ENCODE assay signal across 1 cellular context in the genomic region with DNA sequence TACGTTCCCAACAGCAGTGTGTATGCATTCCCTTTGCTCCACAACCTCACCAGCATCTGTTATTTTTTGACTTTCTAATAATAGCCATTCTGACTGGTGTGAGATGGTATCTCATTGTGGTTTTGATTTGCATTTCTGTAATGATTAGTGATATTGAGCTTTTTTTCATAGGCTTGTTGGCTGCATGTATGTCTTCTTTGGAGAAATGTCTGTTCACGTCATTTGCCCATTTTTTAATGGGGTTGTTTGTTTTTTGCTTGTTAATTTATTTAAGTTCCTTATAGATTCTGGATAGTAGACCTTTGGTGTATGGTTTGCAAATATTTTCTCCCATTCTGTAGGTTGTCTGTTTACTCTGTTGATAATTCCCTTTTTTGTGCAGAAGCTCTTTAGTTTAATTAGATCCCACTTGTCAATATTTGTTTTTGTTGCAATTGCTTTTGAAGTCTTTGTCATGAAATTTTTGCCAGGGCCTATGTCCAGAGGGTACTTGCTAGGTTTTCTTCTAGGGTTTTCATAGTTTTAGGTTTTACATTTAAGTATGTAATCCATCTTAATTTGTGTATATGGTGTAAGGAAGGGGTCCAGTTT.
A peak's percentile ranks its signal among the peaks of the same experiment; 100 is the strongest.
TF ChIP-seq lines count a peak whose summit lies in the region.
"Not testable (repeated sequence)": the region's sequence is repeated elsewhere in the genome, so short reads cannot be mapped to it uniquely, and the experiment has no call there.

No MANE protein-coding gene starts in this region.

TF ChIP-seq in HepG2, 621 proteins besides CTCF, POLR2A, EP300 and RAD21 (continued from another document):
- TF ChIP-seq, protein P1, sequence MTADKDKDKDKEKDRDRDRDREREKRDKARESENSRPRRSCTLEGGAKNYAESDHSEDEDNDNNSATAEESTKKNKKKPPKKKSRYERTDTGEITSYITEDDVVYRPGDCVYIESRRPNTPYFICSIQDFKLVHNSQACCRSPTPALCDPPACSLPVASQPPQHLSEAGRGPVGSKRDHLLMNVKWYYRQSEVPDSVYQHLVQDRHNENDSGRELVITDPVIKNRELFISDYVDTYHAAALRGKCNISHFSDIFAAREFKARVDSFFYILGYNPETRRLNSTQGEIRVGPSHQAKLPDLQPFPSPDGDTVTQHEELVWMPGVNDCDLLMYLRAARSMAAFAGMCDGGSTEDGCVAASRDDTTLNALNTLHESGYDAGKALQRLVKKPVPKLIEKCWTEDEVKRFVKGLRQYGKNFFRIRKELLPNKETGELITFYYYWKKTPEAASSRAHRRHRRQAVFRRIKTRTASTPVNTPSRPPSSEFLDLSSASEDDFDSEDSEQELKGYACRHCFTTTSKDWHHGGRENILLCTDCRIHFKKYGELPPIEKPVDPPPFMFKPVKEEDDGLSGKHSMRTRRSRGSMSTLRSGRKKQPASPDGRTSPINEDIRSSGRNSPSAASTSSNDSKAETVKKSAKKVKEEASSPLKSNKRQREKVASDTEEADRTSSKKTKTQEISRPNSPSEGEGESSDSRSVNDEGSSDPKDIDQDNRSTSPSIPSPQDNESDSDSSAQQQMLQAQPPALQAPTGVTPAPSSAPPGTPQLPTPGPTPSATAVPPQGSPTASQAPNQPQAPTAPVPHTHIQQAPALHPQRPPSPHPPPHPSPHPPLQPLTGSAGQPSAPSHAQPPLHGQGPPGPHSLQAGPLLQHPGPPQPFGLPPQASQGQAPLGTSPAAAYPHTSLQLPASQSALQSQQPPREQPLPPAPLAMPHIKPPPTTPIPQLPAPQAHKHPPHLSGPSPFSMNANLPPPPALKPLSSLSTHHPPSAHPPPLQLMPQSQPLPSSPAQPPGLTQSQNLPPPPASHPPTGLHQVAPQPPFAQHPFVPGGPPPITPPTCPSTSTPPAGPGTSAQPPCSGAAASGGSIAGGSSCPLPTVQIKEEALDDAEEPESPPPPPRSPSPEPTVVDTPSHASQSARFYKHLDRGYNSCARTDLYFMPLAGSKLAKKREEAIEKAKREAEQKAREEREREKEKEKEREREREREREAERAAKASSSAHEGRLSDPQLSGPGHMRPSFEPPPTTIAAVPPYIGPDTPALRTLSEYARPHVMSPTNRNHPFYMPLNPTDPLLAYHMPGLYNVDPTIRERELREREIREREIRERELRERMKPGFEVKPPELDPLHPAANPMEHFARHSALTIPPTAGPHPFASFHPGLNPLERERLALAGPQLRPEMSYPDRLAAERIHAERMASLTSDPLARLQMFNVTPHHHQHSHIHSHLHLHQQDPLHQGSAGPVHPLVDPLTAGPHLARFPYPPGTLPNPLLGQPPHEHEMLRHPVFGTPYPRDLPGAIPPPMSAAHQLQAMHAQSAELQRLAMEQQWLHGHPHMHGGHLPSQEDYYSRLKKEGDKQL (CRISPR knock-in tag; IDR thresholded peaks at IDR 0.05; ENCODE audit: low read depth), result peak; percentile 88
- TF ChIP-seq GATAD2A (CRISPR knock-in tag; IDR thresholded peaks at IDR 0.05), result peak; percentile 41; the same call in 1 of the 2 replicates
- TF ChIP-seq HHEX (CRISPR knock-in tag; IDR thresholded peaks at IDR 0.05), result peak; percentile 74
- TF ChIP-seq NCOA2 (CRISPR knock-in tag; IDR thresholded peaks at IDR 0.05), result peak; percentile 20; the same call in 1 of the 2 replicates
- TF ChIP-seq TCF7 (IDR thresholded peaks at IDR 0.05; ENCODE audit: low read depth), result peak; percentile 83
- TF ChIP-seq TBX3 (IDR thresholded peaks at IDR 0.05; ENCODE audit: borderline replicate concordance), result peak; percentile 72
- TF ChIP-seq FOXJ3 (CRISPR knock-in tag; IDR thresholded peaks at IDR 0.05; ENCODE audit: borderline replicate concordance), result peak; percentile 45; the same call in 1 of the 2 replicates
- TF ChIP-seq SOX13 (IDR thresholded peaks at IDR 0.05); FOXP1 (IDR thresholded peaks at IDR 0.05); CREM (CRISPR knock-in tag; IDR thresholded peaks at IDR 0.05): not testable (repeated sequence)
- TF ChIP-seq SOX13 (CRISPR knock-in tag; conservative IDR thresholded peaks at IDR 0.05 in 1 of 2, IDR thresholded peaks at IDR 0.05 in 1 of 2), result peak in 1 of 2 experiments; percentile 85; a peak in 2 of 4 replicates
- TF ChIP-seq ZBTB20 (CRISPR knock-in tag; IDR thresholded peaks at IDR 0.05; ENCODE audit: borderline replicate concordance, low read depth), result peak; percentile 70; the same call in 1 of the 2 replicates
- TF ChIP-seq, protein P2, sequence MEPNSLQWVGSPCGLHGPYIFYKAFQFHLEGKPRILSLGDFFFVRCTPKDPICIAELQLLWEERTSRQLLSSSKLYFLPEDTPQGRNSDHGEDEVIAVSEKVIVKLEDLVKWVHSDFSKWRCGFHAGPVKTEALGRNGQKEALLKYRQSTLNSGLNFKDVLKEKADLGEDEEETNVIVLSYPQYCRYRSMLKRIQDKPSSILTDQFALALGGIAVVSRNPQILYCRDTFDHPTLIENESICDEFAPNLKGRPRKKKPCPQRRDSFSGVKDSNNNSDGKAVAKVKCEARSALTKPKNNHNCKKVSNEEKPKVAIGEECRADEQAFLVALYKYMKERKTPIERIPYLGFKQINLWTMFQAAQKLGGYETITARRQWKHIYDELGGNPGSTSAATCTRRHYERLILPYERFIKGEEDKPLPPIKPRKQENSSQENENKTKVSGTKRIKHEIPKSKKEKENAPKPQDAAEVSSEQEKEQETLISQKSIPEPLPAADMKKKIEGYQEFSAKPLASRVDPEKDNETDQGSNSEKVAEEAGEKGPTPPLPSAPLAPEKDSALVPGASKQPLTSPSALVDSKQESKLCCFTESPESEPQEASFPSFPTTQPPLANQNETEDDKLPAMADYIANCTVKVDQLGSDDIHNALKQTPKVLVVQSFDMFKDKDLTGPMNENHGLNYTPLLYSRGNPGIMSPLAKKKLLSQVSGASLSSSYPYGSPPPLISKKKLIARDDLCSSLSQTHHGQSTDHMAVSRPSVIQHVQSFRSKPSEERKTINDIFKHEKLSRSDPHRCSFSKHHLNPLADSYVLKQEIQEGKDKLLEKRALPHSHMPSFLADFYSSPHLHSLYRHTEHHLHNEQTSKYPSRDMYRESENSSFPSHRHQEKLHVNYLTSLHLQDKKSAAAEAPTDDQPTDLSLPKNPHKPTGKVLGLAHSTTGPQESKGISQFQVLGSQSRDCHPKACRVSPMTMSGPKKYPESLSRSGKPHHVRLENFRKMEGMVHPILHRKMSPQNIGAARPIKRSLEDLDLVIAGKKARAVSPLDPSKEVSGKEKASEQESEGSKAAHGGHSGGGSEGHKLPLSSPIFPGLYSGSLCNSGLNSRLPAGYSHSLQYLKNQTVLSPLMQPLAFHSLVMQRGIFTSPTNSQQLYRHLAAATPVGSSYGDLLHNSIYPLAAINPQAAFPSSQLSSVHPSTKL (CRISPR knock-in tag; IDR thresholded peaks at IDR 0.05), result peak; percentile 56; the same call in 1 of the 2 replicates
- TF ChIP-seq BCL6 (CRISPR knock-in tag; IDR thresholded peaks at IDR 0.05), result peak; percentile 30; the same call in 1 of the 2 replicates
- peak; percentile 71; the same call in 1 of the 2 replicates for TF ChIP-seq SOX5 (CRISPR knock-in tag; IDR thresholded peaks at IDR 0.05; ENCODE audit: borderline replicate concordance)
- TF ChIP-seq, protein P3, sequence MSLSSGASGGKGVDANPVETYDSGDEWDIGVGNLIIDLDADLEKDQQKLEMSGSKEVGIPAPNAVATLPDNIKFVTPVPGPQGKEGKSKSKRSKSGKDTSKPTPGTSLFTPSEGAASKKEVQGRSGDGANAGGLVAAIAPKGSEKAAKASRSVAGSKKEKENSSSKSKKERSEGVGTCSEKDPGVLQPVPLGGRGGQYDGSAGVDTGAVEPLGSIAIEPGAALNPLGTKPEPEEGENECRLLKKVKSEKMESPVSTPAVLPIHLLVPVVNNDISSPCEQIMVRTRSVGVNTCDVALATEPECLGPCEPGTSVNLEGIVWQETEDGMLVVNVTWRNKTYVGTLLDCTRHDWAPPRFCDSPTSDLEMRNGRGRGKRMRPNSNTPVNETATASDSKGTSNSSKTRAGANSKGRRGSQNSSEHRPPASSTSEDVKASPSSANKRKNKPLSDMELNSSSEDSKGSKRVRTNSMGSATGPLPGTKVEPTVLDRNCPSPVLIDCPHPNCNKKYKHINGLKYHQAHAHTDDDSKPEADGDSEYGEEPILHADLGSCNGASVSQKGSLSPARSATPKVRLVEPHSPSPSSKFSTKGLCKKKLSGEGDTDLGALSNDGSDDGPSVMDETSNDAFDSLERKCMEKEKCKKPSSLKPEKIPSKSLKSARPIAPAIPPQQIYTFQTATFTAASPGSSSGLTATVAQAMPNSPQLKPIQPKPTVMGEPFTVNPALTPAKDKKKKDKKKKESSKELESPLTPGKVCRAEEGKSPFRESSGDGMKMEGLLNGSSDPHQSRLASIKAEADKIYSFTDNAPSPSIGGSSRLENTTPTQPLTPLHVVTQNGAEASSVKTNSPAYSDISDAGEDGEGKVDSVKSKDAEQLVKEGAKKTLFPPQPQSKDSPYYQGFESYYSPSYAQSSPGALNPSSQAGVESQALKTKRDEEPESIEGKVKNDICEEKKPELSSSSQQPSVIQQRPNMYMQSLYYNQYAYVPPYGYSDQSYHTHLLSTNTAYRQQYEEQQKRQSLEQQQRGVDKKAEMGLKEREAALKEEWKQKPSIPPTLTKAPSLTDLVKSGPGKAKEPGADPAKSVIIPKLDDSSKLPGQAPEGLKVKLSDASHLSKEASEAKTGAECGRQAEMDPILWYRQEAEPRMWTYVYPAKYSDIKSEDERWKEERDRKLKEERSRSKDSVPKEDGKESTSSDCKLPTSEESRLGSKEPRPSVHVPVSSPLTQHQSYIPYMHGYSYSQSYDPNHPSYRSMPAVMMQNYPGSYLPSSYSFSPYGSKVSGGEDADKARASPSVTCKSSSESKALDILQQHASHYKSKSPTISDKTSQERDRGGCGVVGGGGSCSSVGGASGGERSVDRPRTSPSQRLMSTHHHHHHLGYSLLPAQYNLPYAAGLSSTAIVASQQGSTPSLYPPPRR (CRISPR knock-in tag; IDR thresholded peaks at IDR 0.05; ENCODE audit: borderline replicate concordance), result peak; percentile 70; the same call in 1 of the 2 replicates
- TF ChIP-seq, protein P4, sequence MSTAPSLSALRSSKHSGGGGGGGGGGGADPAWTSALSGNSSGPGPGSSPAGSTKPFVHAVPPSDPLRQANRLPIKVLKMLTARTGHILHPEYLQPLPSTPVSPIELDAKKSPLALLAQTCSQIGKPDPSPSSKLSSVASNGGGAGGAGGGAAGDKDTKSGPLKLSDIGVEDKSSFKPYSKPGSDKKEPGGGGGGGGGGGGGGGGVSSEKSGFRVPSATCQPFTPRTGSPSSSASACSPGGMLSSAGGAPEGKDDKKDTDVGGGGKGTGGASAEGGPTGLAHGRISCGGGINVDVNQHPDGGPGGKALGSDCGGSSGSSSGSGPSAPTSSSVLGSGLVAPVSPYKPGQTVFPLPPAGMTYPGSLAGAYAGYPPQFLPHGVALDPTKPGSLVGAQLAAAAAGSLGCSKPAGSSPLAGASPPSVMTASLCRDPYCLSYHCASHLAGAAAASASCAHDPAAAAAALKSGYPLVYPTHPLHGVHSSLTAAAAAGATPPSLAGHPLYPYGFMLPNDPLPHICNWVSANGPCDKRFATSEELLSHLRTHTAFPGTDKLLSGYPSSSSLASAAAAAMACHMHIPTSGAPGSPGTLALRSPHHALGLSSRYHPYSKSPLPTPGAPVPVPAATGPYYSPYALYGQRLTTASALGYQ (CRISPR knock-in tag; IDR thresholded peaks at IDR 0.05), result 0 out of 2 replicates have a peak, but pooled peaks have one; percentile 62
- TF ChIP-seq, protein P5, sequence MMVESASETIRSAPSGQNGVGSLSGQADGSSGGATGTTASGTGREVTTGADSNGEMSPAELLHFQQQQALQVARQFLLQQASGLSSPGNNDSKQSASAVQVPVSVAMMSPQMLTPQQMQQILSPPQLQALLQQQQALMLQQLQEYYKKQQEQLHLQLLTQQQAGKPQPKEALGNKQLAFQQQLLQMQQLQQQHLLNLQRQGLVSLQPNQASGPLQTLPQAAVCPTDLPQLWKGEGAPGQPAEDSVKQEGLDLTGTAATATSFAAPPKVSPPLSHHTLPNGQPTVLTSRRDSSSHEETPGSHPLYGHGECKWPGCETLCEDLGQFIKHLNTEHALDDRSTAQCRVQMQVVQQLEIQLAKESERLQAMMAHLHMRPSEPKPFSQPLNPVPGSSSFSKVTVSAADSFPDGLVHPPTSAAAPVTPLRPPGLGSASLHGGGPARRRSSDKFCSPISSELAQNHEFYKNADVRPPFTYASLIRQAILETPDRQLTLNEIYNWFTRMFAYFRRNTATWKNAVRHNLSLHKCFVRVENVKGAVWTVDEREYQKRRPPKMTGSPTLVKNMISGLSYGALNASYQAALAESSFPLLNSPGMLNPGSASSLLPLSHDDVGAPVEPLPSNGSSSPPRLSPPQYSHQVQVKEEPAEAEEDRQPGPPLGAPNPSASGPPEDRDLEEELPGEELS (CRISPR knock-in tag; IDR thresholded peaks at IDR 0.05), result peak; percentile 52; the same call in 1 of the 2 replicates
- TF ChIP-seq ISL2 (CRISPR knock-in tag; IDR thresholded peaks at IDR 0.05), result peak; percentile 52; the same call in 1 of the 2 replicates
- TF ChIP-seq, protein P6, sequence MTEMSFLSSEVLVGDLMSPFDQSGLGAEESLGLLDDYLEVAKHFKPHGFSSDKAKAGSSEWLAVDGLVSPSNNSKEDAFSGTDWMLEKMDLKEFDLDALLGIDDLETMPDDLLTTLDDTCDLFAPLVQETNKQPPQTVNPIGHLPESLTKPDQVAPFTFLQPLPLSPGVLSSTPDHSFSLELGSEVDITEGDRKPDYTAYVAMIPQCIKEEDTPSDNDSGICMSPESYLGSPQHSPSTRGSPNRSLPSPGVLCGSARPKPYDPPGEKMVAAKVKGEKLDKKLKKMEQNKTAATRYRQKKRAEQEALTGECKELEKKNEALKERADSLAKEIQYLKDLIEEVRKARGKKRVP (CRISPR knock-in tag; IDR thresholded peaks at IDR 0.05), result 0 out of 4 replicates have a peak, but pooled peaks of 1 of the 2 experiments have one; percentile 25
- TF ChIP-seq FOXA3 (CRISPR knock-in tag; IDR thresholded peaks at IDR 0.05), result peak; percentile 90
- peak; percentile 57 for TF ChIP-seq FOXP1 (CRISPR knock-in tag; IDR thresholded peaks at IDR 0.05)
- TF ChIP-seq, protein P7, sequence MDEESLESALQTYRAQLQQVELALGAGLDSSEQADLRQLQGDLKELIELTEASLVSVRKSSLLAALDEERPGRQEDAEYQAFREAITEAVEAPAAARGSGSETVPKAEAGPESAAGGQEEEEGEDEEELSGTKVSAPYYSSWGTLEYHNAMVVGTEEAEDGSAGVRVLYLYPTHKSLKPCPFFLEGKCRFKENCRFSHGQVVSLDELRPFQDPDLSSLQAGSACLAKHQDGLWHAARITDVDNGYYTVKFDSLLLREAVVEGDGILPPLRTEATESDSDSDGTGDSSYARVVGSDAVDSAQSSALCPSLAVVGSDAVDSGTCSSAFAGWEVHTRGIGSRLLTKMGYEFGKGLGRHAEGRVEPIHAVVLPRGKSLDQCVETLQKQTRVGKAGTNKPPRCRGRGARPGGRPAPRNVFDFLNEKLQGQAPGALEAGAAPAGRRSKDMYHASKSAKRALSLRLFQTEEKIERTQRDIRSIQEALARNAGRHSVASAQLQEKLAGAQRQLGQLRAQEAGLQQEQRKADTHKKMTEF (CRISPR knock-in tag; IDR thresholded peaks at IDR 0.05), result peak; percentile 44; the same call in 1 of the 2 replicates
- TF ChIP-seq CREM (IDR thresholded peaks at IDR 0.05), result peak; percentile 31; the same call in 1 of the 2 replicates
